ENCODE assay signal across 18 cellular contexts in the genomic region with DNA sequence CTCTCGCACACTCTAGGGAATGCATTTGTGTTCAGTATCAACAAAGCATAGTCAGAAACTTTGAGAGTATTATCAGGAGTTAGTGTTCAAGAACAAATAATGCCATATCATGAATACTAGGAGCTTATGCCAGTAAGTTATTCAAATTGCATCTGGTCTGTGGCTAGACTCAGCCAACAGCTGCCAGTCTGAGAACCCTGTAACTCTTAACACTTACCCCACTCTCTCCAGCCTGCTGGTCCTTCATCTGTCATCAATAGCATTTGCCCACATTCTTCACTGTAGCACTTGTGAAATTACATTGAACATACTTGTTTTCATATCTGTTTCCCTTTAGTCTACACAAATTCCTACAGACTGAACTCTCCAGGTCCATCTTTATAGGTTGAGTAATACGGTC.
"Had no signal": no experiment of that assay in that cellular context is flagged by ENCODE, and none has a peak within 500 bp of the region (broad histone marks: within the 10 kb centered on the region; RNA-seq: fewer than 3 reads in every experiment).

No MANE protein-coding gene starts in this region.

- H3K4me3 ChIP-seq: MG63 had no signal

- ATAC-seq: SK-N-SH treated with all-trans-retinoic acid at 6 μM for 48 hours had no signal

- H3K27me3 ChIP-seq: MG63 had no signal

- H3K36me3 ChIP-seq: MG63 had no signal

- H3K9me3 ChIP-seq: MG63 had no signal

- DNase-seq: KBM-7, MG63, NCI-H1092, NCI-H1105 treated with DMSO at 0.1 percent for 48 hours, NCI-H1417 treated with DMSO at 0.1 percent for 48 hours, NCI-H146, NCI-H1694 treated with DMSO at 0.1 percent for 48 hours, NCI-H1930, NCI-H2081, NCI-H2107, NCI-H2227 treated with DMSO at 0.1 percent for 48 hours, NCI-H510A, NCI-H524 treated with DMSO at 0.1 percent for 48 hours, NCI-H69, NCI-H774, Right ventricle myocardium superior, RPMI8226 had no signal
